In the genomic region with DNA sequence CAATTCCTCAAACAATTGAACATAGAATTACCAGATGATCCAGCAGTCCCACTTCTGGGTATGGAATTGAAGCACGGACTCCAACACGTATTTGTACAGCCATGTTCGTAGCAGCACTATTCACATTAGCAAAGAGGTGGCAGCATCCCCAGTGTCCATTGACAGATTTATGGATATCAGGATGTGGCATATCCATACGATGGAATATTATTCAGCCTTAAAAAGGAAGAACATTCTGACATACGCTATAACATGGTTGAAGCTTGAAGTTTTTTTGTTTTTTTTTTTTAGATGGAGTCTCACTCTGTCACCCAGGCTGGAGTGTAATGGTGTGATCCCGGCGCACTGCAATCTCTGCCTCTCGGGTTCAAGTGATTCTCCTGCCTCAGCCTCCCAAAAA, we compare ENCODE assay signal across 24 cellular contexts.
"Had no signal": no experiment of that assay in that cellular context is flagged by ENCODE, and none has a peak within 500 bp of the region (broad histone marks: within the 10 kb centered on the region; RNA-seq: fewer than 3 reads in every experiment).

No MANE protein-coding gene starts in this region.

- H3K4me2 ChIP-seq: hepatocyte had no signal

- H3K9me3 ChIP-seq: lower lobe of right lung, neutrophil, ovary, right atrium auricular region, suprapubic skin, thoracic aorta, tibial artery, upper lobe of left lung, vagina had no signal

- ATAC-seq: heart right ventricle; left cardiac atrium; left ventricle myocardium superior; lower lobe of right lung; naive thymus-derived CD8-positive, alpha-beta T cell; sciatic nerve; stimulated activated effector memory CD8-positive, alpha-beta T cell treated with anti-CD3 and anti-CD28 coated beads, Interleukin-12 subunit alpha, Interleukin-12 subunit beta, amount 100 ng/mL, for 72 hours had no signal

- H3K79me2 ChIP-seq: hepatocyte had no signal

- DNase-seq: heart right ventricle; kidney glomerular epithelial cell; left cardiac atrium; left ventricle myocardium superior; lower lobe of right lung; mammary epithelial cell; mesenchymal stem cell; naive thymus-derived CD8-positive, alpha-beta T cell; occipital lobe; ovary; spleen; stimulated activated CD4-positive, alpha-beta T cell treated with anti-CD3 and anti-CD28 coated beads, Interleukin-4, amount 100 ng/mL, for 24 hours; stimulated activated naive CD4-positive, alpha-beta T cell; tibial artery; upper lobe of left lung had no signal

- H3K4me3 ChIP-seq: heart right ventricle, hepatocyte, lower lobe of right lung, ovary, right atrium auricular region, skin epidermis, spleen, suprapubic skin, thoracic aorta, tibial artery, upper lobe of left lung, vagina had no signal

- H3K36me3 ChIP-seq: heart right ventricle, lower lobe of right lung, neutrophil, ovary, right atrium auricular region, spleen, suprapubic skin, thoracic aorta, tibial artery, upper lobe of left lung, vagina had no signal

- H3K4me1 ChIP-seq: heart right ventricle, lower lobe of right lung, right atrium auricular region, spleen, suprapubic skin, tibial artery, vagina had no signal

- H3K27ac ChIP-seq: heart right ventricle, hepatocyte, lower lobe of right lung, neutrophil, ovary, right atrium auricular region, skin epidermis, spleen, suprapubic skin, thoracic aorta, tibial artery, upper lobe of left lung, vagina had no signal

- H2AFZ ChIP-seq: hepatocyte had no signal

- H3K27me3 ChIP-seq: heart right ventricle, neutrophil, ovary, right atrium auricular region, spleen, suprapubic skin, tibial artery, upper lobe of left lung, vagina had no signal
